23 cellular contexts compared by ENCODE assay signal in the genomic region with DNA sequence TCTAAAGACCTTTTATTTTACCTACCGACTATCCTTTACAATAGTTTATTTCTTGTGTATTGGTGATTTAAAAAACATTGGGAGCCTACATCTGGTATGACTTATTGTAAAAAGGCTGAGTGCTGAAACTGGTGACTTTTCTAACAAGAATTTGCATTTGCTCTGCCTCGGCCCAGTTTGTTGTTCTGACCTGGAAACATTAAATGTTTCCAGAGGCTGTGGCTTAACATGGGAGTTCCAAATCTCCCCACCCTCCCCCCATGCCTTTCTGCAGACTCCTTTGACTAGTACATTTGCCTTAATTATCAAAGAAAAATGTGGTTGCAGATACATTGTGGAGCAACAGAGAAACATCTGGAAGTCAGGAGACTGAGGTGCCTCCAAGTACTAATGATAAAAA. TPM values are rescaled to one million over a fixed set of nuclear protein-coding genes. Genes with fewer than 3 reads are reported as not detected.
DNase-seq lines count a peak whose midpoint lies in the region; TF ChIP-seq lines count a peak whose summit lies in the region.
"Had no signal": no experiment of that assay in that cellular context is flagged by ENCODE, and none has a peak within 500 bp of the region (broad histone marks: within the 10 kb centered on the region; RNA-seq: fewer than 3 reads in every experiment).

No MANE protein-coding gene starts in this region.

- H3K36me3 ChIP-seq in adipocyte (ENCODE audit: control insufficient read depth, insufficient read depth, low read length, severe bottlenecking) (no peaks in the 10 kb centered on the region), vagina (no peaks in the 10 kb centered on the region), ovary (no peaks in the 10 kb centered on the region)
- H3K36me3 ChIP-seq: breast epithelium, SJSA1, thoracic aorta had no signal

- H3K9me3 ChIP-seq in adipocyte (ENCODE audit: control insufficient read depth, low read length) (no peaks in the 10 kb centered on the region), vagina (no peaks in the 10 kb centered on the region), ovary (no peaks in the 10 kb centered on the region)
- H3K9me3 ChIP-seq: breast epithelium, SJSA1, thoracic aorta had no signal

- WGBS in ovary, 3 donors, result 32 to 44% (median 35%) methylated on average over 2 of the region's 2 CpGs

- H3K27ac Mint-ChIP-seq in type B pancreatic cell, result no peak overlapping the region
- H3K27ac Mint-ChIP-seq: activated CD4-positive, alpha-beta T cell treated with anti-CD3 and anti-CD28 coated beads, Interleukin-2, amount 10 ng/mL, durations not matched to agents 7 days and 5 days; activated naive CD8-positive, alpha-beta T cell treated with anti-CD3 and anti-CD28 coated beads, Interleukin-2, amount 10 ng/mL, durations not matched to agents 7 days and 5 days; activated T-helper 17 cell treated with anti-CD3 and anti-CD28 coated beads, Interleukin-2, amount 50 U/mL, for 72 hours; dendritic cell treated with granulocyte-macrophage colony-stimulating factor and Interleukin-4, amounts not matched to agents 40 ng/mL and 50 ng/mL, for 4 days; memory B cell; naive thymus-derived CD8-positive, alpha-beta T cell; stimulated activated memory B cell treated with anti-CD40 and anti-IgM and Interleukin-4, amounts not matched to agents 10 μg/mL and 1 μg/mL and 100 μg/mL, for 72 hours; T-helper 17 cell had no signal

- H3K4me1 Mint-ChIP-seq in type B pancreatic cell (ENCODE audit: unreplicated experiment), result no peaks in the 10 kb centered on the region
- H3K4me1 Mint-ChIP-seq: activated CD4-positive, alpha-beta T cell treated with anti-CD3 and anti-CD28 coated beads, Interleukin-2, amount 10 ng/mL, durations not matched to agents 7 days and 5 days; activated naive CD8-positive, alpha-beta T cell treated with anti-CD3 and anti-CD28 coated beads, Interleukin-2, amount 10 ng/mL, durations not matched to agents 7 days and 5 days; activated T-helper 17 cell treated with anti-CD3 and anti-CD28 coated beads, Interleukin-2, amount 50 U/mL, for 72 hours; naive thymus-derived CD8-positive, alpha-beta T cell; T-helper 17 cell had no signal

- no peak for TF ChIP-seq POLR2A in vagina (IDR thresholded peaks at IDR 0.05)
- TF ChIP-seq POLR2A in ovary (IDR thresholded peaks at IDR 0.05), result no peak

- no peaks in the 10 kb centered on the region for H3K36me3 Mint-ChIP-seq in type B pancreatic cell
- H3K36me3 Mint-ChIP-seq: activated naive CD8-positive, alpha-beta T cell treated with anti-CD3 and anti-CD28 coated beads, Interleukin-2, amount 10 ng/mL, durations not matched to agents 7 days and 5 days; memory B cell; naive thymus-derived CD8-positive, alpha-beta T cell; stimulated activated memory B cell treated with anti-CD40 and anti-IgM and Interleukin-4, amounts not matched to agents 10 μg/mL and 1 μg/mL and 100 μg/mL, for 72 hours had no signal

- H3K9ac ChIP-seq in adipocyte (ENCODE audit: low read length), result no peak overlapping the region
- H3K9ac ChIP-seq: BLaER1 treated with 17β-estradiol and CSF1 and Interleukin-3, amounts not matched to agents 10 nM and 100 nM had no signal

- DNase-seq in ELR (ENCODE audit: low read depth), result peak; percentile 49
- peak; percentile 91 for DNase-seq in adipocyte (ENCODE audit: low read depth)
- peak; percentile 94 for DNase-seq in fibroblast of mammary gland (ENCODE audit: low read depth)
- DNase-seq in vagina (ENCODE audit: extremely low spot score in 2 of 2), result no peak
- no peak for DNase-seq in NCI-H226
- DNase-seq in type B pancreatic cell (ENCODE audit: extremely low spot score, unreplicated experiment), result no peak
- no peak for DNase-seq in ovary
- DNase-seq: activated CD4-positive, alpha-beta T cell treated with anti-CD3 and anti-CD28 coated beads, Interleukin-2, amount 10 ng/mL, durations not matched to agents 7 days and 5 days; activated naive CD8-positive, alpha-beta T cell treated with anti-CD3 and anti-CD28 coated beads, Interleukin-2, amount 10 ng/mL, durations not matched to agents 7 days and 5 days; Calu3; naive thymus-derived CD8-positive, alpha-beta T cell; NCI-H187; stimulated activated CD4-positive, alpha-beta T cell treated with anti-CD3 and anti-CD28 coated beads, Interleukin-1b, Interleukin-23, amount 100 ng/mL, for 48 hours; T-helper 17 cell had no signal

- H3K27me3 ChIP-seq in adipocyte (replicated peaks; ENCODE audit: control insufficient read depth, insufficient read depth, low read length) (no peaks in the 10 kb centered on the region), vagina (no peaks in the 10 kb centered on the region), ovary (no peaks in the 10 kb centered on the region)
- H3K27me3 ChIP-seq: BLaER1 treated with 17β-estradiol and CSF1 and Interleukin-3, amounts not matched to agents 10 nM and 100 nM; breast epithelium; SJSA1 had no signal

- peak overlapping the region; percentile 54 for H3K27ac ChIP-seq in vagina
- no peak overlapping the region for H3K27ac ChIP-seq in ovary
- H3K27ac ChIP-seq: BLaER1 treated with 17β-estradiol and CSF1 and Interleukin-3, amounts not matched to agents 10 nM and 100 nM; thoracic aorta; VCaP had no signal

- intact Hi-C loops in vagina (cut with DNase I), result no loop called here
- intact Hi-C loops in ovary (cut with DNase I), result no loop called here

- TF ChIP-seq CTCF in fibroblast of mammary gland (conservative IDR thresholded peaks at IDR 0.05; ENCODE audit: control insufficient read depth, insufficient read depth, low read depth, low read length) (no peak), vagina (IDR thresholded peaks at IDR 0.05) (no peak), type B pancreatic cell (conservative IDR thresholded peaks at IDR 0.05) (no peak), ovary (IDR thresholded peaks at IDR 0.05) (no peak)

- H3K4me1 ChIP-seq in adipocyte (ENCODE audit: control insufficient read depth, insufficient read depth, low read length) (peaks cover 31% of the 10 kb centered on the region), vagina (peaks cover 8% of the 10 kb centered on the region), ovary (ENCODE audit: insufficient read depth) (no peaks in the 10 kb centered on the region)
- H3K4me1 ChIP-seq: breast epithelium had no signal

- H3K4me3 ChIP-seq in adipocyte (ENCODE audit: low read length), result peak overlapping the region; percentile 20
- H3K4me3 ChIP-seq in fibroblast of mammary gland (ENCODE audit: control insufficient read depth, low read depth, low read length), result no peak overlapping the region
- no peak overlapping the region for H3K4me3 ChIP-seq in vagina
- no peak overlapping the region for H3K4me3 ChIP-seq in ovary
- H3K4me3 ChIP-seq: BLaER1 treated with 17β-estradiol and CSF1 and Interleukin-3, amounts not matched to agents 10 nM and 100 nM; breast epithelium; SJSA1; thoracic aorta had no signal

- no peak for TF ChIP-seq EP300 in ovary (IDR thresholded peaks at IDR 0.05)

- no peaks in the 10 kb centered on the region for H3K27me3 Mint-ChIP-seq in type B pancreatic cell
- H3K27me3 Mint-ChIP-seq: activated naive CD8-positive, alpha-beta T cell treated with anti-CD3 and anti-CD28 coated beads, Interleukin-2, amount 10 ng/mL, durations not matched to agents 7 days and 5 days; activated T-helper 17 cell treated with anti-CD3 and anti-CD28 coated beads, Interleukin-2, amount 50 U/mL, for 72 hours; dendritic cell treated with granulocyte-macrophage colony-stimulating factor and Interleukin-4, amounts not matched to agents 40 ng/mL and 50 ng/mL, for 4 days; memory B cell; T-helper 17 cell had no signal

- H3K4me3 Mint-ChIP-seq in type B pancreatic cell, result no peak overlapping the region
- H3K4me3 Mint-ChIP-seq: activated CD4-positive, alpha-beta T cell treated with anti-CD3 and anti-CD28 coated beads, Interleukin-2, amount 10 ng/mL, durations not matched to agents 7 days and 5 days; activated naive CD8-positive, alpha-beta T cell treated with anti-CD3 and anti-CD28 coated beads, Interleukin-2, amount 10 ng/mL, durations not matched to agents 7 days and 5 days; activated T-helper 17 cell treated with anti-CD3 and anti-CD28 coated beads, Interleukin-2, amount 50 U/mL, for 72 hours; dendritic cell treated with granulocyte-macrophage colony-stimulating factor and Interleukin-4, amounts not matched to agents 40 ng/mL and 50 ng/mL, for 4 days; memory B cell; naive thymus-derived CD8-positive, alpha-beta T cell; stimulated activated memory B cell treated with anti-CD40 and anti-IgM and Interleukin-4, amounts not matched to agents 10 μg/mL and 1 μg/mL and 100 μg/mL, for 72 hours; T-helper 17 cell had no signal

- H3K9me3 Mint-ChIP-seq in type B pancreatic cell, result no peaks in the 10 kb centered on the region
- H3K9me3 Mint-ChIP-seq: activated CD4-positive, alpha-beta T cell treated with anti-CD3 and anti-CD28 coated beads, Interleukin-2, amount 10 ng/mL, durations not matched to agents 7 days and 5 days; activated naive CD8-positive, alpha-beta T cell treated with anti-CD3 and anti-CD28 coated beads, Interleukin-2, amount 10 ng/mL, durations not matched to agents 7 days and 5 days; activated T-helper 17 cell treated with anti-CD3 and anti-CD28 coated beads, Interleukin-2, amount 50 U/mL, for 72 hours; dendritic cell treated with granulocyte-macrophage colony-stimulating factor and Interleukin-4, amounts not matched to agents 40 ng/mL and 50 ng/mL, for 4 days; memory B cell; stimulated activated memory B cell treated with anti-CD40 and anti-IgM and Interleukin-4, amounts not matched to agents 10 μg/mL and 1 μg/mL and 100 μg/mL, for 72 hours had no signal

RNA-seq across cellular contexts. Expression of gene SPCS3, which starts 39.8 kb away (rescaled TPM):
- total RNA-seq in vagina (60.2 TPM), type B pancreatic cell (ENCODE audit: low replicate concordance) (87.1 and 106 TPM in 2 replicates), ovary (10 to 100 TPM; 41.7 to 89.3 (median 63.8) TPM)
- polyA plus RNA-seq in ovary, result 10 to 100 TPM; 18.5 to 39.0 TPM

Comparison
In these comparisons a context has a peak if more than half of its experiments do, and no peak if none do; other contexts are left out.
1. DNase-seq: peak in ELR (single experiment), adipocyte (single experiment) and fibroblast of mammary gland (single experiment); none in vagina (0 of 2), NCI-H226 (single experiment), type B pancreatic cell (single experiment) and ovary (0 of 5).